ENCODE assay signal across 34 cellular contexts in the genomic region with DNA sequence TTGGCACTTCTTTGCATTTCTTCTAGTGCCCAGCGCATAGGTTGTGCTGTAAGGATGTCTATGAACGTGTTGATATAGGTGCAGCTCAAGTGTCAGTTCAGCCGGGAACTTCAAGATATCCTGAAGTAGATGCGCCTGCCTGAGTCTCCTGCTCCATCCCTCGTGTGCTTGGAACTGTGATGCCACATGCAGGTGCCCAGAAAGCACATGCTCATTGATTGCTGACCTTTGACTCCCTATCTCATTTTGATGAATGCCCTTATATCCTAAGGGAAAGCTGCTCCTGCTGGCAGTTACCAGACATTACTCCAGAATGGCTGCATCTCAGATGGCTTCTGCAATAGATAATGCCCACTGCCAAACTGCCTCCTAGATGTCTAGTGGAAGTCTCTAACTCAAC. TPM values are rescaled to one million over a fixed set of nuclear protein-coding genes. Genes with fewer than 3 reads are reported as not detected.
"Had no signal": no experiment of that assay in that cellular context is flagged by ENCODE, and none has a peak within 500 bp of the region (broad histone marks: within the 10 kb centered on the region; RNA-seq: fewer than 3 reads in every experiment).

No MANE protein-coding gene starts in this region.

- H3K4me3 ChIP-seq: neural progenitor cell, ovary, psoas muscle, skin epidermis, smooth muscle cell, spleen, suprapubic skin, testis, tibial artery, transverse colon, upper lobe of right lung, uterus had no signal

- H3K36me3 ChIP-seq: neural progenitor cell, ovary, spleen, suprapubic skin, tibial artery, transverse colon, upper lobe of right lung, uterus had no signal

- H3K4me2 ChIP-seq: neural progenitor cell, smooth muscle cell had no signal

- H3K4me3 Mint-ChIP-seq: natural killer cell; nephron; neural progenitor cell; stimulated activated memory B cell treated with anti-CD40 and anti-IgM and Interleukin-4, amounts not matched to agents 10 μg/mL and 1 μg/mL and 100 μg/mL, for 72 hours; stimulated activated naive CD8-positive, alpha-beta T cell treated with anti-CD3 and anti-CD28 coated beads, Interleukin-15, amount 100 ng/mL, for 72 hours; type B pancreatic cell had no signal

- H3K9ac ChIP-seq: neural progenitor cell, parathyroid adenoma had no signal

- H3K36me3 Mint-ChIP-seq: natural killer cell; neural progenitor cell; stimulated activated memory B cell treated with anti-CD40 and anti-IgM and Interleukin-4, amounts not matched to agents 10 μg/mL and 1 μg/mL and 100 μg/mL, for 72 hours; type B pancreatic cell had no signal

- H3K27me3 ChIP-seq: neural progenitor cell, ovary, spleen, suprapubic skin, testis, tibial artery, transverse colon, upper lobe of right lung, uterus had no signal

- H3K9me3 ChIP-seq: ovary, psoas muscle, spleen, suprapubic skin, testis, tibial artery, transverse colon, upper lobe of right lung, uterus had no signal

- H3K27me3 Mint-ChIP-seq: stimulated activated memory B cell treated with anti-CD40 and anti-IgM and Interleukin-4, amounts not matched to agents 10 μg/mL and 1 μg/mL and 100 μg/mL, for 72 hours; stimulated activated naive CD8-positive, alpha-beta T cell treated with anti-CD3 and anti-CD28 coated beads, Interleukin-15, amount 100 ng/mL, for 72 hours had no signal

- H3K4me1 Mint-ChIP-seq: nephron; stimulated activated memory B cell treated with anti-CD40 and anti-IgM and Interleukin-4, amounts not matched to agents 10 μg/mL and 1 μg/mL and 100 μg/mL, for 72 hours; stimulated activated naive CD8-positive, alpha-beta T cell treated with anti-CD3 and anti-CD28 coated beads, Interleukin-15, amount 100 ng/mL, for 72 hours had no signal

- DNase-seq: natural killer cell; occipital lobe; ovary; posterior cingulate gyrus; psoas muscle; right cardiac atrium; spleen; stimulated activated CD4-positive, alpha-beta T cell treated with anti-CD3 and anti-CD28 coated beads, Interleukin-12 subunit alpha, Interleukin-12 subunit beta, amount 100 ng/mL, for 4 hours; stimulated activated CD4-positive, alpha-beta T cell treated with anti-CD3 and anti-CD28 coated beads, Interleukin-1b, Interleukin-23, amount 100 ng/mL, for 48 hours; stimulated activated CD4-positive, alpha-beta T cell treated with anti-CD3 and anti-CD28 coated beads, Interleukin-4, amount 100 ng/mL, for 1 hour; stimulated activated CD4-positive, alpha-beta T cell treated with anti-CD3 and anti-CD28 coated beads, Interleukin-4, amount 100 ng/mL, for 4 hours; stimulated activated CD8-positive, alpha-beta memory T cell treated with anti-CD3 and anti-CD28 coated beads, Interleukin-4, amount 100 ng/mL, for 48 hours; stimulated activated naive CD4-positive, alpha-beta T cell; stimulated activated naive CD8-positive, alpha-beta T cell treated with anti-CD3 and anti-CD28 coated beads, Interleukin-15, amount 100 ng/mL, for 72 hours; stimulated activated naive CD8-positive, alpha-beta T cell treated with anti-CD3 and anti-CD28 coated beads, Interleukin-15, Interleukin-2, amounts not matched to agents 100 U/mL and 50 U/mL, for 24 hours; substantia nigra; testis; tibial artery; transverse colon; upper lobe of right lung; uterus had no signal

- ATAC-seq: natural killer cell; psoas muscle; right cardiac atrium; sciatic nerve; stimulated activated memory B cell treated with anti-CD40 and anti-IgM and Interleukin-4, amounts not matched to agents 10 μg/mL and 1 μg/mL and 100 μg/mL, for 72 hours; stimulated activated naive CD8-positive, alpha-beta T cell treated with anti-CD3 and anti-CD28 coated beads, Interleukin-15, amount 100 ng/mL, for 72 hours; stimulated activated naive CD8-positive, alpha-beta T cell treated with anti-CD3 and anti-CD28 coated beads, Interleukin-15, Interleukin-2, amounts not matched to agents 100 U/mL and 50 U/mL, for 24 hours; upper lobe of right lung had no signal

- H3K27ac ChIP-seq: neural progenitor cell, ovary, parathyroid adenoma, psoas muscle, skin epidermis, spleen, suprapubic skin, testis, tibial artery, transverse colon, upper lobe of right lung, uterus had no signal

- H3K4me1 ChIP-seq: parathyroid adenoma, psoas muscle, suprapubic skin, testis, tibial artery, transverse colon, upper lobe of right lung, uterus had no signal

- H3K9me3 Mint-ChIP-seq: natural killer cell; nephron; stimulated activated memory B cell treated with anti-CD40 and anti-IgM and Interleukin-4, amounts not matched to agents 10 μg/mL and 1 μg/mL and 100 μg/mL, for 72 hours; stimulated activated naive CD8-positive, alpha-beta T cell treated with anti-CD3 and anti-CD28 coated beads, Interleukin-15, amount 100 ng/mL, for 72 hours; type B pancreatic cell had no signal

- H2AFZ ChIP-seq: neural progenitor cell, parathyroid adenoma had no signal

- H3K27ac Mint-ChIP-seq: natural killer cell; nephron; neural progenitor cell; progenitor cell of endocrine pancreas; stimulated activated memory B cell treated with anti-CD40 and anti-IgM and Interleukin-4, amounts not matched to agents 10 μg/mL and 1 μg/mL and 100 μg/mL, for 72 hours; stimulated activated naive CD8-positive, alpha-beta T cell treated with anti-CD3 and anti-CD28 coated beads, Interleukin-15, amount 100 ng/mL, for 72 hours; type B pancreatic cell had no signal

RNA-seq across cellular contexts. Expression of gene CBY2, which starts 40.9 kb away (rescaled TPM):
- total RNA-seq: natural killer cell, occipital lobe, osteoblast, ovary, progenitor cell of endocrine pancreas, psoas muscle, right cardiac atrium, sciatic nerve, smooth muscle cell, transverse colon, upper lobe of right lung, uterus had no signal
- polyA plus RNA-seq: neural cell, ovary, psoas muscle, right cardiac atrium, smooth muscle cell, spleen, urinary bladder had no signal
